1 cellular context compared by ENCODE assay signal in the genomic region with DNA sequence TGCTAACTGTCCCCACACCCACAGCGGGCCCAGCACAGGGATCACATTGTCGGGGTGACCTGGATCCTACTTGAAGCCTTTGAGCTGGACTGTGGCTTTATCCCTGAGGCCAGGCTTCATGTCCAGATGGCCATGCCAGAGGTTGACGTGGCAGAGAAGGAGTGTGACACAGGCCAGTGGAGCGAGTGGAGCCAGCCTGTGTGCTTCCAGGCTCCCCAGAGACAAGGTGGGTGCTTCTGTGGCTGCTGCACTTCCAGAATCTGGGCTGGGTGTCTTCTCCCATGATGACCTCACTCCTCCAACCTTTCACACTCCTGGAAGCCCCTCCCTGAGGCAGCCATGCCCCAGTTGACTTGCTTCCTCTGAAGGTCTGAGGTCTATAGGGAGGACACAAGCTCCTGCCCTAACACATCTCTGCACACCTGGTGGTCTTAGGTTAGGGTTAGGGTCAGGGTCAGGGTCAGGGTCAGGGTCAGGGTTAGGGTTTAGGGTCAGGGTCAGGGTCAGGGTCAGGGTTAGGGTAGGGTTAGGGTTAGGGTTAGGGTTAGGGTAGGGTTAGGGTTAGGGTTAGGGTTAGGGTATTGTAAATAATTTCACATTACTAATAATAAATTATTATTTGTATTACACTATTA.
TF ChIP-seq lines count a peak whose summit lies in the region.

No MANE protein-coding gene starts in this region.

TF ChIP-seq in SK-N-SH treated with all-trans-retinoic acid at 6 μM for 48 hours, 23 proteins besides CTCF, POLR2A, EP300 and RAD21 (continued from another document):
- TF ChIP-seq, protein P1, sequence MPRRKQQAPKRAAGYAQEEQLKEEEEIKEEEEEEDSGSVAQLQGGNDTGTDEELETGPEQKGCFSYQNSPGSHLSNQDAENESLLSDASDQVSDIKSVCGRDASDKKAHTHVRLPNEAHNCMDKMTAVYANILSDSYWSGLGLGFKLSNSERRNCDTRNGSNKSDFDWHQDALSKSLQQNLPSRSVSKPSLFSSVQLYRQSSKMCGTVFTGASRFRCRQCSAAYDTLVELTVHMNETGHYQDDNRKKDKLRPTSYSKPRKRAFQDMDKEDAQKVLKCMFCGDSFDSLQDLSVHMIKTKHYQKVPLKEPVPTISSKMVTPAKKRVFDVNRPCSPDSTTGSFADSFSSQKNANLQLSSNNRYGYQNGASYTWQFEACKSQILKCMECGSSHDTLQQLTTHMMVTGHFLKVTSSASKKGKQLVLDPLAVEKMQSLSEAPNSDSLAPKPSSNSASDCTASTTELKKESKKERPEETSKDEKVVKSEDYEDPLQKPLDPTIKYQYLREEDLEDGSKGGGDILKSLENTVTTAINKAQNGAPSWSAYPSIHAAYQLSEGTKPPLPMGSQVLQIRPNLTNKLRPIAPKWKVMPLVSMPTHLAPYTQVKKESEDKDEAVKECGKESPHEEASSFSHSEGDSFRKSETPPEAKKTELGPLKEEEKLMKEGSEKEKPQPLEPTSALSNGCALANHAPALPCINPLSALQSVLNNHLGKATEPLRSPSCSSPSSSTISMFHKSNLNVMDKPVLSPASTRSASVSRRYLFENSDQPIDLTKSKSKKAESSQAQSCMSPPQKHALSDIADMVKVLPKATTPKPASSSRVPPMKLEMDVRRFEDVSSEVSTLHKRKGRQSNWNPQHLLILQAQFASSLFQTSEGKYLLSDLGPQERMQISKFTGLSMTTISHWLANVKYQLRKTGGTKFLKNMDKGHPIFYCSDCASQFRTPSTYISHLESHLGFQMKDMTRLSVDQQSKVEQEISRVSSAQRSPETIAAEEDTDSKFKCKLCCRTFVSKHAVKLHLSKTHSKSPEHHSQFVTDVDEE (CRISPR knock-in tag; IDR thresholded peaks at IDR 0.05) = no peak
- TF ChIP-seq ISL1 (CRISPR knock-in tag; IDR thresholded peaks at IDR 0.05) (no peak), POU6F1 (CRISPR knock-in tag; IDR thresholded peaks at IDR 0.05; ENCODE audit: borderline replicate concordance, low read depth) (no peak), ZC3H10 (CRISPR knock-in tag; IDR thresholded peaks at IDR 0.05) (no peak), ZNF565 (CRISPR knock-in tag; conservative IDR thresholded peaks at IDR 0.05; ENCODE audit: low read depth) (no peak), ZNF70 (CRISPR knock-in tag; IDR thresholded peaks at IDR 0.05) (no peak), GLIS3 (CRISPR knock-in tag; IDR thresholded peaks at IDR 0.05) (no peak), ZFP3 (CRISPR knock-in tag; IDR thresholded peaks at IDR 0.05) (no peak), OSR1 (CRISPR knock-in tag; IDR thresholded peaks at IDR 0.05) (no peak), ZFP30 (CRISPR knock-in tag; IDR thresholded peaks at IDR 0.05) (no peak)
- TF ChIP-seq, protein P2, sequence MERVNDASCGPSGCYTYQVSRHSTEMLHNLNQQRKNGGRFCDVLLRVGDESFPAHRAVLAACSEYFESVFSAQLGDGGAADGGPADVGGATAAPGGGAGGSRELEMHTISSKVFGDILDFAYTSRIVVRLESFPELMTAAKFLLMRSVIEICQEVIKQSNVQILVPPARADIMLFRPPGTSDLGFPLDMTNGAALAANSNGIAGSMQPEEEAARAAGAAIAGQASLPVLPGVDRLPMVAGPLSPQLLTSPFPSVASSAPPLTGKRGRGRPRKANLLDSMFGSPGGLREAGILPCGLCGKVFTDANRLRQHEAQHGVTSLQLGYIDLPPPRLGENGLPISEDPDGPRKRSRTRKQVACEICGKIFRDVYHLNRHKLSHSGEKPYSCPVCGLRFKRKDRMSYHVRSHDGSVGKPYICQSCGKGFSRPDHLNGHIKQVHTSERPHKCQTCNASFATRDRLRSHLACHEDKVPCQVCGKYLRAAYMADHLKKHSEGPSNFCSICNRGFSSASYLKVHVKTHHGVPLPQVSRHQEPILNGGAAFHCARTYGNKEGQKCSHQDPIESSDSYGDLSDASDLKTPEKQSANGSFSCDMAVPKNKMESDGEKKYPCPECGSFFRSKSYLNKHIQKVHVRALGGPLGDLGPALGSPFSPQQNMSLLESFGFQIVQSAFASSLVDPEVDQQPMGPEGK (CRISPR knock-in tag; IDR thresholded peaks at IDR 0.05; ENCODE audit: borderline replicate concordance) = no peak
TF ChIP-seq in SK-N-SH treated with all-trans-retinoic acid at 6 μM for 48 hours: peak in this region for 0.
